In the genomic region with DNA sequence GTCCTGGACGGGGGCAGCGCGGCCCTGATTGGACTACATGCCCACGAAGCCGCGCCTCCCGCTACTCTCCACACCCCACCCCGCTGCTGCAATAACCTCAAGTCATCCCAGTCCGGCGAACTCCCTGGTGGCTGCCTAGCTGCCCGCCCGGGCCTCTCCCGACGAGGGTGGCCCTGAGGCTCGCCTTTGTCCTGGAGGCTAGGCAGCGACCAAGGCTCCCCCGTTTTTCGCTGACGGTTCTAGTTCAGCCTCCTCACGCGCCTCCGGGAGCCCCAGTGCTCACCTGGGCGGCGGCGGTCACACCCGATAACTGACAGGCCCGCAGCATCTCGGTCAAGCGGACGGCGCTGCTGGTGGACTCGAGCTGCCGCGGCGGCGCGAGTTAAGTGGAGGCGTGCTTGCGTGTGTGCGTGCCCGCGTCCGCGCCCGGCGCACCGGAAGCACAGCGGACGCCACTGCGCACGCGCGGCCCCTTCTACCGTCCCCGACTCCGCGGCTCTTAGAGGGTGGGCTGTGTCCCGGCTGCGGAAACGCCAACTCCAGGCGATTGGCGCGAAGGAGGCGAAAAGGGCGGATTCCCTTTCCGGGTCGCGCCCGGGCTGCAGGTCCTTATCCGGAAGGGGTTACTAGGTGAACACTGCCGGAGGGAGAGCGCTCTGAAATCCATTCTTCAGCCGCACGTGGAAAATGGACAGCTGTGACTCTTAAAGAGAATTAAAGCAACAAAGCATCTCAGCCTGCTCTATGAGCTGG, we compare ENCODE assay signal across 1 cellular context.
TF ChIP-seq lines count a peak whose summit lies in the region.

A gene (minus strand): TSS at position 408 of the 753 bp plus-strand sequence. CDS start 80 bp downstream, at position 328.

TF ChIP-seq in K562, 482 proteins besides CTCF, POLR2A, EP300 and RAD21 (continued from another document and continues in another):
- TF ChIP-seq, protein P1, sequence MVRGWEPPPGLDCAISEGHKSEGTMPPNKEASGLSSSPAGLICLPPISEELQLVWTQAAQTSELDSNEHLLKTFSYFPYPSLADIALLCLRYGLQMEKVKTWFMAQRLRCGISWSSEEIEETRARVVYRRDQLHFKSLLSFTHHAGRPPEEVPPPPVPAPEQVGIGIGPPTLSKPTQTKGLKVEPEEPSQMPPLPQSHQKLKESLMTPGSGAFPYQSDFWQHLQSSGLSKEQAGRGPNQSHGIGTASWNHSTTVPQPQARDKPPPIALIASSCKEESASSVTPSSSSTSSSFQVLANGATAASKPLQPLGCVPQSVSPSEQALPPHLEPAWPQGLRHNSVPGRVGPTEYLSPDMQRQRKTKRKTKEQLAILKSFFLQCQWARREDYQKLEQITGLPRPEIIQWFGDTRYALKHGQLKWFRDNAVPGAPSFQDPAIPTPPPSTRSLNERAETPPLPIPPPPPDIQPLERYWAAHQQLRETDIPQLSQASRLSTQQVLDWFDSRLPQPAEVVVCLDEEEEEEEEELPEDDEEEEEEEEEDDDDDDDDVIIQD (CRISPR knock-in tag; IDR thresholded peaks at IDR 0.05) = peak; percentile 78; the same call in 1 of the 2 replicates
- peak; percentile 95 for TF ChIP-seq GABPA (tag; conservative IDR thresholded peaks at IDR 0.05; ENCODE audit: low read depth)
- peak; percentile 96 for TF ChIP-seq NR2C1 (IDR thresholded peaks at IDR 0.05)
- peak; percentile 97 for TF ChIP-seq NR2C1 (tag; IDR thresholded peaks at IDR 0.05)
- TF ChIP-seq, protein P2, sequence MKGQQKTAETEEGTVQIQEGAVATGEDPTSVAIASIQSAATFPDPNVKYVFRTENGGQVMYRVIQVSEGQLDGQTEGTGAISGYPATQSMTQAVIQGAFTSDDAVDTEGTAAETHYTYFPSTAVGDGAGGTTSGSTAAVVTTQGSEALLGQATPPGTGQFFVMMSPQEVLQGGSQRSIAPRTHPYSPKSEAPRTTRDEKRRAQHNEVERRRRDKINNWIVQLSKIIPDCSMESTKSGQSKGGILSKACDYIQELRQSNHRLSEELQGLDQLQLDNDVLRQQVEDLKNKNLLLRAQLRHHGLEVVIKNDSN (CRISPR knock-in tag; IDR thresholded peaks at IDR 0.05) = no peak
- no peak; the same call in 1 of the 2 replicates for TF ChIP-seq ILF3 (IDR thresholded peaks at IDR 0.05; ENCODE audit: borderline replicate concordance)
- TF ChIP-seq, protein P3, sequence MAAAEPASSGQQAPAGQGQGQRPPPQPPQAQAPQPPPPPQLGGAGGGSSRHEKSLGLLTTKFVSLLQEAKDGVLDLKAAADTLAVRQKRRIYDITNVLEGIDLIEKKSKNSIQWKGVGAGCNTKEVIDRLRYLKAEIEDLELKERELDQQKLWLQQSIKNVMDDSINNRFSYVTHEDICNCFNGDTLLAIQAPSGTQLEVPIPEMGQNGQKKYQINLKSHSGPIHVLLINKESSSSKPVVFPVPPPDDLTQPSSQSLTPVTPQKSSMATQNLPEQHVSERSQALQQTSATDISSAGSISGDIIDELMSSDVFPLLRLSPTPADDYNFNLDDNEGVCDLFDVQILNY (CRISPR knock-in tag; IDR thresholded peaks at IDR 0.05) = peak; percentile 40; the same call in 1 of the 2 replicates
- TF ChIP-seq CREBBP (IDR thresholded peaks at IDR 0.05; ENCODE audit: low read depth, low read length) = no peak
- TF ChIP-seq, protein P4, sequence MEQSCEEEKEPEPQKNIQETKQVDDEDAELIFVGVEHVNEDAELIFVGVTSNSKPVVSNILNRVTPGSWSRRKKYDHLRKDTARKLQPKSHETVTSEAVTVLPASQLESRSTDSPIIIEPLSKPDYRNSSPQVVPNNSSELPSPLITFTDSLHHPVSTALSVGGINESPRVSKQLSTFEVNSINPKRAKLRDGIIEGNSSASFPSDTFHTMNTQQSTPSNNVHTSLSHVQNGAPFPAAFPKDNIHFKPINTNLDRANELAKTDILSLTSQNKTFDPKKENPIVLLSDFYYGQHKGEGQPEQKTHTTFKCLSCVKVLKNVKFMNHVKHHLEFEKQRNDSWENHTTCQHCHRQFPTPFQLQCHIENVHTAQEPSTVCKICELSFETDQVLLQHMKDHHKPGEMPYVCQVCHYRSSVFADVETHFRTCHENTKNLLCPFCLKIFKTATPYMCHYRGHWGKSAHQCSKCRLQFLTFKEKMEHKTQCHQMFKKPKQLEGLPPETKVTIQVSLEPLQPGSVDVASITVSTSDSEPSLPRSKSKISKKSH (CRISPR knock-in tag; IDR thresholded peaks at IDR 0.05) = no peak
- TF ChIP-seq NEUROD1 (IDR thresholded peaks at IDR 0.05; ENCODE audit: borderline replicate concordance, low read depth, low read length, partially characterized antibody) = peak; percentile 71
- TF ChIP-seq CEBPB (tag; IDR thresholded peaks at IDR 0.05) = peak; percentile 77; the same call in 1 of the 2 replicates
- no peak for TF ChIP-seq HDAC8 (tag; IDR thresholded peaks at IDR 0.05)
- peak; percentile 56; the same call in 1 of the 2 replicates for TF ChIP-seq ZNF263 (CRISPR knock-in tag; IDR thresholded peaks at IDR 0.05; ENCODE audit: borderline replicate concordance)
- TF ChIP-seq, protein P5, sequence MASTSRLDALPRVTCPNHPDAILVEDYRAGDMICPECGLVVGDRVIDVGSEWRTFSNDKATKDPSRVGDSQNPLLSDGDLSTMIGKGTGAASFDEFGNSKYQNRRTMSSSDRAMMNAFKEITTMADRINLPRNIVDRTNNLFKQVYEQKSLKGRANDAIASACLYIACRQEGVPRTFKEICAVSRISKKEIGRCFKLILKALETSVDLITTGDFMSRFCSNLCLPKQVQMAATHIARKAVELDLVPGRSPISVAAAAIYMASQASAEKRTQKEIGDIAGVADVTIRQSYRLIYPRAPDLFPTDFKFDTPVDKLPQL (IDR thresholded peaks at IDR 0.05; ENCODE audit: extremely low read depth, insufficient read length) = no peak
- TF ChIP-seq TSC22D4 (tag; IDR thresholded peaks at IDR 0.05) = no peak
- peak; percentile 87 for TF ChIP-seq ESRRA (IDR thresholded peaks at IDR 0.05; ENCODE audit: borderline replicate concordance, low read depth)
- no peak for TF ChIP-seq BACH1 (tag; IDR thresholded peaks at IDR 0.05)
- TF ChIP-seq ZBTB8A (IDR thresholded peaks at IDR 0.05; ENCODE audit: partially characterized antibody) = no peak
- TF ChIP-seq RBBP5 (IDR thresholded peaks at IDR 0.05; ENCODE audit: borderline replicate concordance, insufficient read depth, low read length, poor library complexity, severe bottlenecking) = peak; percentile 54
- TF ChIP-seq, protein P6, sequence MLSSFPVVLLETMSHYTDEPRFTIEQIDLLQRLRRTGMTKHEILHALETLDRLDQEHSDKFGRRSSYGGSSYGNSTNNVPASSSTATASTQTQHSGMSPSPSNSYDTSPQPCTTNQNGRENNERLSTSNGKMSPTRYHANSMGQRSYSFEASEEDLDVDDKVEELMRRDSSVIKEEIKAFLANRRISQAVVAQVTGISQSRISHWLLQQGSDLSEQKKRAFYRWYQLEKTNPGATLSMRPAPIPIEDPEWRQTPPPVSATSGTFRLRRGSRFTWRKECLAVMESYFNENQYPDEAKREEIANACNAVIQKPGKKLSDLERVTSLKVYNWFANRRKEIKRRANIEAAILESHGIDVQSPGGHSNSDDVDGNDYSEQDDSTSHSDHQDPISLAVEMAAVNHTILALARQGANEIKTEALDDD (IDR thresholded peaks at IDR 0.05) = 0 out of 2 replicates have a peak, but pooled peaks have one; percentile 8
- peak; percentile 71; the same call in 1 of the 2 replicates for TF ChIP-seq KLF6 (CRISPR knock-in tag; IDR thresholded peaks at IDR 0.05; ENCODE audit: borderline replicate concordance)
- TF ChIP-seq, protein P7, sequence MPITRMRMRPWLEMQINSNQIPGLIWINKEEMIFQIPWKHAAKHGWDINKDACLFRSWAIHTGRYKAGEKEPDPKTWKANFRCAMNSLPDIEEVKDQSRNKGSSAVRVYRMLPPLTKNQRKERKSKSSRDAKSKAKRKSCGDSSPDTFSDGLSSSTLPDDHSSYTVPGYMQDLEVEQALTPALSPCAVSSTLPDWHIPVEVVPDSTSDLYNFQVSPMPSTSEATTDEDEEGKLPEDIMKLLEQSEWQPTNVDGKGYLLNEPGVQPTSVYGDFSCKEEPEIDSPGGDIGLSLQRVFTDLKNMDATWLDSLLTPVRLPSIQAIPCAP (CRISPR knock-in tag; IDR thresholded peaks at IDR 0.05; ENCODE audit: borderline replicate concordance) = 0 out of 2 replicates have a peak, but pooled peaks have one; percentile 56
- TF ChIP-seq ZNF324 (CRISPR knock-in tag; IDR thresholded peaks at IDR 0.05) = 0 out of 2 replicates have a peak, but pooled peaks have one; percentile 35
- no peak for TF ChIP-seq KLF13 (tag; IDR thresholded peaks at IDR 0.05; ENCODE audit: borderline replicate concordance, low read depth)
- TF ChIP-seq, protein P8, sequence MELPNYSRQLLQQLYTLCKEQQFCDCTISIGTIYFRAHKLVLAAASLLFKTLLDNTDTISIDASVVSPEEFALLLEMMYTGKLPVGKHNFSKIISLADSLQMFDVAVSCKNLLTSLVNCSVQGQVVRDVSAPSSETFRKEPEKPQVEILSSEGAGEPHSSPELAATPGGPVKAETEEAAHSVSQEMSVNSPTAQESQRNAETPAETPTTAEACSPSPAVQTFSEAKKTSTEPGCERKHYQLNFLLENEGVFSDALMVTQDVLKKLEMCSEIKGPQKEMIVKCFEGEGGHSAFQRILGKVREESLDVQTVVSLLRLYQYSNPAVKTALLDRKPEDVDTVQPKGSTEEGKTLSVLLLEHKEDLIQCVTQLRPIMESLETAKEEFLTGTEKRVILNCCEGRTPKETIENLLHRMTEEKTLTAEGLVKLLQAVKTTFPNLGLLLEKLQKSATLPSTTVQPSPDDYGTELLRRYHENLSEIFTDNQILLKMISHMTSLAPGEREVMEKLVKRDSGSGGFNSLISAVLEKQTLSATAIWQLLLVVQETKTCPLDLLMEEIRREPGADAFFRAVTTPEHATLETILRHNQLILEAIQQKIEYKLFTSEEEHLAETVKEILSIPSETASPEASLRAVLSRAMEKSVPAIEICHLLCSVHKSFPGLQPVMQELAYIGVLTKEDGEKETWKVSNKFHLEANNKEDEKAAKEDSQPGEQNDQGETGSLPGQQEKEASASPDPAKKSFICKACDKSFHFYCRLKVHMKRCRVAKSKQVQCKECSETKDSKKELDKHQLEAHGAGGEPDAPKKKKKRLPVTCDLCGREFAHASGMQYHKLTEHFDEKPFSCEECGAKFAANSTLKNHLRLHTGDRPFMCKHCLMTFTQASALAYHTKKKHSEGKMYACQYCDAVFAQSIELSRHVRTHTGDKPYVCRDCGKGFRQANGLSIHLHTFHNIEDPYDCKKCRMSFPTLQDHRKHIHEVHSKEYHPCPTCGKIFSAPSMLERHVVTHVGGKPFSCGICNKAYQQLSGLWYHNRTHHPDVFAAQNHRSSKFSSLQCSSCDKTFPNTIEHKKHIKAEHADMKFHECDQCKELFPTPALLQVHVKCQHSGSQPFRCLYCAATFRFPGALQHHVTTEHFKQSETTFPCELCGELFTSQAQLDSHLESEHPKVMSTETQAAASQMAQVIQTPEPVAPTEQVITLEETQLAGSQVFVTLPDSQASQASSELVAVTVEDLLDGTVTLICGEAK (IDR thresholded peaks at IDR 0.05) = peak; percentile 92
- TF ChIP-seq, protein P8 (CRISPR knock-in tag; IDR thresholded peaks at IDR 0.05) = no peak
- TF ChIP-seq ZNF24 (IDR thresholded peaks at IDR 0.05) = no peak
- no peak for TF ChIP-seq ZNF232 (CRISPR knock-in tag; IDR thresholded peaks at IDR 0.05)
- no peak for TF ChIP-seq NCOA4 (IDR thresholded peaks at IDR 0.05; ENCODE audit: partially characterized antibody)
- TF ChIP-seq, protein P9, sequence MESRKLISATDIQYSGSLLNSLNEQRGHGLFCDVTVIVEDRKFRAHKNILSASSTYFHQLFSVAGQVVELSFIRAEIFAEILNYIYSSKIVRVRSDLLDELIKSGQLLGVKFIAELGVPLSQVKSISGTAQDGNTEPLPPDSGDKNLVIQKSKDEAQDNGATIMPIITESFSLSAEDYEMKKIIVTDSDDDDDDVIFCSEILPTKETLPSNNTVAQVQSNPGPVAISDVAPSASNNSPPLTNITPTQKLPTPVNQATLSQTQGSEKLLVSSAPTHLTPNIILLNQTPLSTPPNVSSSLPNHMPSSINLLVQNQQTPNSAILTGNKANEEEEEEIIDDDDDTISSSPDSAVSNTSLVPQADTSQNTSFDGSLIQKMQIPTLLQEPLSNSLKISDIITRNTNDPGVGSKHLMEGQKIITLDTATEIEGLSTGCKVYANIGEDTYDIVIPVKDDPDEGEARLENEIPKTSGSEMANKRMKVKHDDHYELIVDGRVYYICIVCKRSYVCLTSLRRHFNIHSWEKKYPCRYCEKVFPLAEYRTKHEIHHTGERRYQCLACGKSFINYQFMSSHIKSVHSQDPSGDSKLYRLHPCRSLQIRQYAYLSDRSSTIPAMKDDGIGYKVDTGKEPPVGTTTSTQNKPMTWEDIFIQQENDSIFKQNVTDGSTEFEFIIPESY (CRISPR knock-in tag; IDR thresholded peaks at IDR 0.05) = no peak
- no peak; the same call in 1 of the 2 replicates for TF ChIP-seq CHD2 (IDR thresholded peaks at IDR 0.05; ENCODE audit: low read depth, low read length)
- TF ChIP-seq, protein P10, sequence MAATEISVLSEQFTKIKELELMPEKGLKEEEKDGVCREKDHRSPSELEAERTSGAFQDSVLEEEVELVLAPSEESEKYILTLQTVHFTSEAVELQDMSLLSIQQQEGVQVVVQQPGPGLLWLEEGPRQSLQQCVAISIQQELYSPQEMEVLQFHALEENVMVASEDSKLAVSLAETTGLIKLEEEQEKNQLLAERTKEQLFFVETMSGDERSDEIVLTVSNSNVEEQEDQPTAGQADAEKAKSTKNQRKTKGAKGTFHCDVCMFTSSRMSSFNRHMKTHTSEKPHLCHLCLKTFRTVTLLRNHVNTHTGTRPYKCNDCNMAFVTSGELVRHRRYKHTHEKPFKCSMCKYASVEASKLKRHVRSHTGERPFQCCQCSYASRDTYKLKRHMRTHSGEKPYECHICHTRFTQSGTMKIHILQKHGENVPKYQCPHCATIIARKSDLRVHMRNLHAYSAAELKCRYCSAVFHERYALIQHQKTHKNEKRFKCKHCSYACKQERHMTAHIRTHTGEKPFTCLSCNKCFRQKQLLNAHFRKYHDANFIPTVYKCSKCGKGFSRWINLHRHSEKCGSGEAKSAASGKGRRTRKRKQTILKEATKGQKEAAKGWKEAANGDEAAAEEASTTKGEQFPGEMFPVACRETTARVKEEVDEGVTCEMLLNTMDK (IDR thresholded peaks at IDR 0.05; ENCODE audit: borderline replicate concordance, insufficient read depth, low read depth, low read length, poor library complexity, severe bottlenecking) = no peak
